In the genomic region with DNA sequence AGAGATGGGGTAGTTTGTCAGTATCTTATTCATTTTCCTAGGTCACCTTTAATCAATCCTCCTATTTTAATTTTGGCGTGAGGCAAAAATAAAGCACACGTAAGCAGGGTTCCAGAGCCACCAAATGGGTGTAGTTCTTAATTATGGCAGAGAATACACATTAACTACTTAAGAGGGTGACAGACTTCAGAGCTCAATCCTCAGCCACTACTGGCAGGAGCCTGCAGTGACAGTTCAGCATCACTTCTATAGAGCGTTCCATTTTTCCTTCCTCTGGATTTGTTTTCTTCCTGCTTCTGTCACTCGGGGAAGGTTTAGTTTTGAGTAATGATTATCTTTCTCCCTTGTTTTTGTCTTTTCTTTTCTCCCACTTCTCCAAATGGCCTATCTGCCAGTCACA, we compare ENCODE assay signal across 21 cellular contexts.
DNase-seq lines count a peak whose midpoint lies in the region; ATAC-seq, FAIRE-seq and TF ChIP-seq lines count a peak whose summit lies in the region.
"Had no signal": no experiment of that assay in that cellular context is flagged by ENCODE, and none has a peak within 500 bp of the region (broad histone marks: within the 10 kb centered on the region; RNA-seq: fewer than 3 reads in every experiment).

No MANE protein-coding gene starts in this region.

- H3K4me1 Mint-ChIP-seq in endodermal cell: peaks cover 15% of the 10 kb centered on the region
- H3K4me1 Mint-ChIP-seq: CD14-positive monocyte; CD4-positive, alpha-beta memory T cell; H9 had no signal

- TF ChIP-seq POLR2A in HepG2 (IDR thresholded peaks at IDR 0.05; ENCODE audit: insufficient read depth in 1 of 2, low read depth in 2 of 2, low read length in 2 of 2) (no peak), right lobe of liver (IDR thresholded peaks at IDR 0.05) (no peak)

- H3K36me3 ChIP-seq in HepG2 (replicated peaks in 1 of 2; ENCODE audit: control insufficient read depth in 1 of 2, insufficient read depth in 2 of 2, low read length in 2 of 2) (no peaks in the 10 kb centered on the region), right lobe of liver (no peaks in the 10 kb centered on the region), endodermal cell (ENCODE audit: control insufficient read depth, insufficient read depth, low read length) (no peaks in the 10 kb centered on the region)
- H3K36me3 ChIP-seq: BLaER1 had no signal

- no TSS peak for BruUV-seq in HepG2 (replicated peaks; lab: Mats Ljungman, UMichigan)

- no peak for TF ChIP-seq RAD21 in HepG2 (CRISPR knock-in tag; IDR thresholded peaks at IDR 0.05)

- H3K4me2 ChIP-seq in HepG2 (ENCODE audit: low read depth, low read length): peak overlapping the region; percentile 68; the same call in 1 of the 2 replicates
- H3K4me2 ChIP-seq: BLaER1, KMS-11 had no signal

- TF ChIP-seq EP300 in HepG2 (IDR thresholded peaks at IDR 0.05; ENCODE audit: low read depth in 2 of 2, low read length in 2 of 2) (no peak), HepG2 (CRISPR knock-in tag; IDR thresholded peaks at IDR 0.05; ENCODE audit: borderline replicate concordance) (no peak)

- no peak overlapping the region for H3K4me3 Mint-ChIP-seq in endodermal cell
- H3K4me3 Mint-ChIP-seq: CD14-positive monocyte; CD4-positive, alpha-beta memory T cell; H9 had no signal

- H3K79me2 ChIP-seq in HepG2 (ENCODE audit: insufficient read depth, low read length): no peaks in the 10 kb centered on the region

- H3K27me3 ChIP-seq in HepG2 (ENCODE audit: control insufficient read depth in 1 of 2, insufficient read depth in 2 of 2, low read length in 2 of 2): no peaks in the 10 kb centered on the region
- no peaks in the 10 kb centered on the region for H3K27me3 ChIP-seq in right lobe of liver
- H3K27me3 ChIP-seq in endodermal cell (ENCODE audit: control insufficient read depth, insufficient read depth, low read length, poor library complexity, severe bottlenecking): no peaks in the 10 kb centered on the region
- H3K27me3 ChIP-seq: BLaER1 had no signal

- intact Hi-C loops in HepG2 (cut with micrococcal nuclease; ENCODE audit: unreplicated experiment): no loop called here
- intact Hi-C loops in right lobe of liver (cut with DNase I): no loop called here

- DNase-seq in HepG2 (ENCODE audit: low spot score) (no peak), right lobe of liver (no peak), NCI-H69 (lab: John Stamatoyannopoulos, UW) (peak; percentile 9), endodermal cell (no peak), retina (peak; percentile 18), H4 (ENCODE audit: low spot score) (no peak), omental fat pad (ENCODE audit: low spot score) (no peak), AG08395 (ENCODE audit: low spot score) (no peak)
- DNase-seq: ACHN; AML-193; CD4-positive, alpha-beta memory T cell; DMS153; DND-41; GOT3; H9 had no signal

- peaks cover 18% of the 10 kb centered on the region for H3K4me1 ChIP-seq in HepG2 (ENCODE audit: insufficient read depth, low read length)
- H3K4me1 ChIP-seq in right lobe of liver: peaks cover 0 to 20% (median 0%) of the 10 kb centered on the region in 4 donors
- H3K4me1 ChIP-seq in endodermal cell (ENCODE audit: control insufficient read depth, insufficient read depth, low read length): peaks cover 6% of the 10 kb centered on the region
- H3K4me1 ChIP-seq: BLaER1 had no signal

- H4K20me1 ChIP-seq in HepG2 (ENCODE audit: insufficient read depth, low read length): no peaks in the 10 kb centered on the region
- H4K20me1 ChIP-seq: BLaER1 had no signal

- in situ Hi-C loops in HepG2 (cut with HindIII; ENCODE audit: extremely low pct_ligation_motif_present, low pct_unique_long_range_greater_than_20kb): no loop called here

- H3K36me3 Mint-ChIP-seq in endodermal cell (ENCODE audit: low read depth): no peaks in the 10 kb centered on the region
- H3K36me3 Mint-ChIP-seq: CD14-positive monocyte; CD4-positive, alpha-beta memory T cell had no signal

- H3K27ac Mint-ChIP-seq in endodermal cell: no peak overlapping the region
- H3K27ac Mint-ChIP-seq: CD14-positive monocyte; CD4-positive, alpha-beta memory T cell; H9 had no signal

- H3K9me3 ChIP-seq in HepG2 (ENCODE audit: low read length) (no peaks in the 10 kb centered on the region), right lobe of liver (no peaks in the 10 kb centered on the region), endodermal cell (ENCODE audit: control insufficient read depth, low read length) (no peaks in the 10 kb centered on the region)
- H3K9me3 ChIP-seq: BLaER1 had no signal

- H3K27me3 Mint-ChIP-seq in endodermal cell (ENCODE audit: insufficient read depth): no peaks in the 10 kb centered on the region
- H3K27me3 Mint-ChIP-seq: CD4-positive, alpha-beta memory T cell had no signal

- H2AFZ ChIP-seq in HepG2 (ENCODE audit: low read length): no peak overlapping the region

- FAIRE-seq in HepG2 (lab: Jason Lieb, UNC): no peak
- FAIRE-seq: A204.1, G401.6, GM12891 had no signal

- TF ChIP-seq CTCF in HepG2 (CRISPR knock-in tag; IDR thresholded peaks at IDR 0.05): no peak
- no peak for TF ChIP-seq CTCF in right lobe of liver (IDR thresholded peaks at IDR 0.05)
- peak; percentile 17 for TF ChIP-seq CTCF in endodermal cell (conservative IDR thresholded peaks at IDR 0.05)
- TF ChIP-seq CTCF in omental fat pad (IDR thresholded peaks at IDR 0.05): no peak

- H3K9me3 Mint-ChIP-seq in endodermal cell: peaks cover 12% of the 10 kb centered on the region

- ATAC-seq in HepG2: peak; percentile 54
- ATAC-seq in right lobe of liver: no peak
- ATAC-seq in omental fat pad (ENCODE audit: low FRiP score): no peak

- H3K9ac ChIP-seq in HepG2 (ENCODE audit: insufficient read depth, low read depth, low read length) (no peak overlapping the region), endodermal cell (ENCODE audit: extremely low read depth, low read length, poor library complexity, severe bottlenecking) (no peak overlapping the region)
- H3K9ac ChIP-seq: BLaER1, KMS-11 had no signal

- no peak overlapping the region for H3K27ac ChIP-seq in HepG2 (ENCODE audit: extremely low read length, insufficient read depth, low read length)
- H3K27ac ChIP-seq in right lobe of liver: no peak overlapping the region
- no peak overlapping the region for H3K27ac ChIP-seq in endodermal cell (ENCODE audit: low read depth, low read length)
- H3K27ac ChIP-seq: BLaER1, KMS-11 had no signal

- H3K4me3 ChIP-seq in HepG2 (replicated peaks in 1 of 3; ENCODE audit: insufficient read depth in 1 of 3, low read depth in 2 of 3, low read length in 3 of 3): no peak overlapping the region
- no peak overlapping the region for H3K4me3 ChIP-seq in right lobe of liver
- peak overlapping the region; percentile 21 for H3K4me3 ChIP-seq in endodermal cell (ENCODE audit: low read length)
- H3K4me3 ChIP-seq: BLaER1 had no signal

- POLR2A ChIA-PET in HepG2 (lab: Yijun Ruan, JAX): no interaction called here

- WGBS in HepG2 (ENCODE audit: low lambda C conversion rate): 46% methylated on average over 4 of the region's 4 CpGs
- 60% methylated on average over 4 of the region's 4 CpGs for WGBS in right lobe of liver (ENCODE audit: insufficient coverage, low coverage, low lambda C conversion rate, missing lambda C conversion rate)
- 76% methylated on average over 3 of the region's 4 CpGs; no CpG with 5 or more reads in 1 of the 2 experiments for WGBS in endodermal cell (ENCODE audit: insufficient coverage in 1 of 2, insufficient read length in 1 of 2), 2 experiments

- CTCF ChIA-PET in HepG2 (lab: Yijun Ruan, JAX; ENCODE audit: low intra/inter-chr PET ratio, low total read pairs): no interaction called here

TF ChIP-seq in HepG2, 621 proteins besides CTCF, POLR2A, EP300 and RAD21 (continues in another document):
- TF ChIP-seq CENPX (CRISPR knock-in tag; IDR thresholded peaks at IDR 0.05) (no peak), TCF12 (IDR thresholded peaks at IDR 0.05) (no peak), TCF12 (CRISPR knock-in tag; IDR thresholded peaks at IDR 0.05) (no peak), MIXL1 (CRISPR knock-in tag; IDR thresholded peaks at IDR 0.05) (no peak), BHLHE40 (IDR thresholded peaks at IDR 0.05; ENCODE audit: low read length) (no peak), DNMT3B (CRISPR knock-in tag; conservative IDR thresholded peaks at IDR 0.05) (no peak), SP140L (CRISPR knock-in tag; IDR thresholded peaks at IDR 0.05; ENCODE audit: borderline replicate concordance) (no peak), ZNF556 (CRISPR knock-in tag; IDR thresholded peaks at IDR 0.05; ENCODE audit: borderline replicate concordance) (no peak), ZNF543 (CRISPR knock-in tag; IDR thresholded peaks at IDR 0.05) (no peak), ZNF816 (CRISPR knock-in tag; IDR thresholded peaks at IDR 0.05; ENCODE audit: borderline replicate concordance) (no peak), ZNF460 (CRISPR knock-in tag; IDR thresholded peaks at IDR 0.05; ENCODE audit: borderline replicate concordance) (no peak), MXD4 (CRISPR knock-in tag; IDR thresholded peaks at IDR 0.05) (no peak), HNRNPLL (IDR thresholded peaks at IDR 0.05; ENCODE audit: low read depth, low read length, poor library complexity, severe bottlenecking) (no peak)
- TF ChIP-seq, protein P1, sequence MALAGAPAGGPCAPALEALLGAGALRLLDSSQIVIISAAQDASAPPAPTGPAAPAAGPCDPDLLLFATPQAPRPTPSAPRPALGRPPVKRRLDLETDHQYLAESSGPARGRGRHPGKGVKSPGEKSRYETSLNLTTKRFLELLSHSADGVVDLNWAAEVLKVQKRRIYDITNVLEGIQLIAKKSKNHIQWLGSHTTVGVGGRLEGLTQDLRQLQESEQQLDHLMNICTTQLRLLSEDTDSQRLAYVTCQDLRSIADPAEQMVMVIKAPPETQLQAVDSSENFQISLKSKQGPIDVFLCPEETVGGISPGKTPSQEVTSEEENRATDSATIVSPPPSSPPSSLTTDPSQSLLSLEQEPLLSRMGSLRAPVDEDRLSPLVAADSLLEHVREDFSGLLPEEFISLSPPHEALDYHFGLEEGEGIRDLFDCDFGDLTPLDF (CRISPR knock-in tag; IDR thresholded peaks at IDR 0.05): no peak
- TF ChIP-seq, protein P2, sequence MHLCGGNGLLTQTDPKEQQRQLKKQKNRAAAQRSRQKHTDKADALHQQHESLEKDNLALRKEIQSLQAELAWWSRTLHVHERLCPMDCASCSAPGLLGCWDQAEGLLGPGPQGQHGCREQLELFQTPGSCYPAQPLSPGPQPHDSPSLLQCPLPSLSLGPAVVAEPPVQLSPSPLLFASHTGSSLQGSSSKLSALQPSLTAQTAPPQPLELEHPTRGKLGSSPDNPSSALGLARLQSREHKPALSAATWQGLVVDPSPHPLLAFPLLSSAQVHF (CRISPR knock-in tag; IDR thresholded peaks at IDR 0.05): no peak

Comparison
In these comparisons a context has a peak if more than half of its experiments do, and no peak if none do; other contexts are left out.
1. DNase-seq: peak in NCI-H69 (single experiment) and retina (single experiment); none in HepG2 (single experiment), right lobe of liver (0 of 3), endodermal cell (single experiment), H4 (single experiment), omental fat pad (single experiment) and AG08395 (single experiment).